8 cellular contexts compared by ENCODE assay signal in genomic region chr1:212500351-212500750, GRCh38.
"Had no signal": no experiment of that assay in that cellular context is flagged by ENCODE, and none has a peak within 500 bp of the region (broad histone marks: within the 10 kb centered on the region; RNA-seq: fewer than 3 reads in every experiment).

No MANE protein-coding gene starts in this region.

- H3K4me3 Mint-ChIP-seq: HFFc6 had no signal

- H3K9me3 Mint-ChIP-seq: HFFc6 had no signal

- H3K4me1 ChIP-seq: HAP-1 had no signal

- H3K9me3 ChIP-seq: HAP-1 had no signal

- ATAC-seq: HCT116, HepG2, K562 had no signal

- H3K36me3 ChIP-seq: HAP-1 had no signal

- H3K27ac Mint-ChIP-seq: HFFc6 had no signal

- DNase-seq: GOT3, H7, HFFc6 had no signal

- H3K4me3 ChIP-seq: HAP-1, K562 had no signal

- H3K27ac ChIP-seq: HL-60 had no signal
